Comparison of ENCODE assay signal across 8 cellular contexts in the genomic region with DNA sequence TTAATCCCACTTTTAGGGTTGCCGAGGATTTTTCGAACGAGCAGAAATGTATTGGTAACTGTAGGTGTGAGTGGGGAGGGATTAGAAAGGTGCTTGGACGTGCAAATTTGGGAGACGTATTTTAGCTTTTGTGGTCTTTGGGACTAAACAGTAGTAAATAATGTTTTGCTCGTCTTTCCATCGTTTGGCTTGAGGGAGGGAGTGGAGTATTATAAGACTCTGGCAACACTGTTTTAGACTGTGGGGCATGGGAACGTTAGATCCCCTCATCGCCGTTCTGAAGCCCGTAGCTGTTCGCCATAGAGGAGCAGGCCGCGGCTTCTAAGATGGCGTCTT. TPM values are rescaled to one million over a fixed set of nuclear protein-coding genes. Genes with fewer than 3 reads are reported as not detected.
DNase-seq lines count a peak whose midpoint lies in the region; ATAC-seq and TF ChIP-seq lines count a peak whose summit lies in the region.

No MANE protein-coding gene starts in this region.

- H3K23ac ChIP-seq in IMR-90 (ENCODE audit: low read depth, low read length) = peak overlapping the region; percentile 100

- peak overlapping the region; percentile 99 for H3K27ac ChIP-seq in ACC112 (ENCODE audit: low read depth, low read length)
- peak overlapping the region; percentile 100 for H3K27ac ChIP-seq in IMR-90 (ENCODE audit: insufficient read depth, low read length)

- WGBS in IMR-90 (ENCODE audit: extremely low coverage in 2 of 2, insufficient read length in 1 of 2), 2 experiments = 0% methylated on average over 4 of the region's 15 CpGs; no CpG with 5 or more reads in 1 of the 2 experiments

- POLR2A ChIA-PET in IMR-90 (lab: Charles Lee; ENCODE audit: unreplicated experiment) = interaction anchor here (0.5 to 2.3 kb wide), 11 partner anchors 10 to 776 kb away, joined by 4 to 27 read pairs (median 5); partner anchors contain the start of genes HLA-DMA and HLA-DMB

- H4K8ac ChIP-seq in IMR-90 (ENCODE audit: low read depth in 2 of 2, low read length in 2 of 2) = peak overlapping the region; percentile 99 to 100

- H3K56ac ChIP-seq in IMR-90 (ENCODE audit: extremely low read depth, insufficient read depth, low read length) = peak overlapping the region; percentile 100

- 0 out of 2 replicates have a peak, but pooled peaks have one; percentile 9 for TF ChIP-seq POLR2A in IMR-90 (IDR thresholded peaks at IDR 0.05; ENCODE audit: low read depth, low read length)

- H3K4me3 ChIP-seq in ACC112 (ENCODE audit: low read depth, low read length) (peak overlapping the region; percentile 87), IMR-90 (ENCODE audit: insufficient read depth, low read depth, low read length) (peak overlapping the region; percentile 59), cardiac fibroblast (replicated peaks in 1 of 2; ENCODE audit: low read depth in 2 of 2, low read length in 2 of 2) (peak overlapping the region; percentile 78 to 82), mucosa of stomach (ENCODE audit: low read length) (peak overlapping the region; percentile 77)

- H3K9me3 ChIP-seq in IMR-90 (ENCODE audit: control insufficient read depth, insufficient read depth, low read length) = no peaks in the 10 kb centered on the region
- H3K9me3 ChIP-seq in mucosa of stomach (ENCODE audit: control insufficient read depth, low read length) = no peaks in the 10 kb centered on the region

- peaks cover 79% of the 10 kb centered on the region for H3K79me2 ChIP-seq in ACC112 (ENCODE audit: control insufficient read depth, insufficient read depth, low read length, unreplicated experiment)

- peak overlapping the region; percentile 94 for H4K5ac ChIP-seq in IMR-90 (ENCODE audit: low read depth, low read length)

- ATAC-seq in IMR-90 (ENCODE audit: low read depth) = no peak

- H2BK15ac ChIP-seq in IMR-90 (ENCODE audit: low read depth, low read length) = peak overlapping the region; percentile 93

- dilution Hi-C loops in IMR-90 (cut with HindIII; ENCODE audit: low sequenced_read_pairs, unreplicated experiment) = no loop called here

- H3K27me3 ChIP-seq in ACC112 (ENCODE audit: insufficient read depth, low read length) (no peaks in the 10 kb centered on the region), IMR-90 (ENCODE audit: control insufficient read depth, insufficient read depth, low read length) (no peaks in the 10 kb centered on the region), mucosa of stomach (ENCODE audit: control insufficient read depth, insufficient read depth, low read length) (no peaks in the 10 kb centered on the region)

- H4K20me1 ChIP-seq in IMR-90 (ENCODE audit: insufficient read depth, low read length) = peaks cover 46% of the 10 kb centered on the region

- DNase-seq in IMR-90 (no peak), cardiac fibroblast (ENCODE audit: low read depth in 2 of 2) (no peak), DMS153 (lab: John Stamatoyannopoulos, UW) (no peak), KG1 (lab: John Stamatoyannopoulos, UW) (no peak)
- no peak for DNase-seq in stimulated activated naive CD4-positive, alpha-beta T cell (lab: John Stamatoyannopoulos, UW)
- DNase-seq in stimulated activated CD4-positive, alpha-beta T cell treated with anti-CD3 and anti-CD28 coated beads, Interleukin-1b, Interleukin-23, amount 100 ng/mL, for 48 hours = no peak

- no peak for TF ChIP-seq RAD21 in IMR-90 (IDR thresholded peaks at IDR 0.05; ENCODE audit: low read length)

- peak overlapping the region; percentile 92 for H2BK120ac ChIP-seq in IMR-90 (ENCODE audit: low read depth, low read length)

- H3K36me3 ChIP-seq in ACC112 (ENCODE audit: insufficient read depth, low read length) = peaks cover 41% of the 10 kb centered on the region
- peaks cover 27% of the 10 kb centered on the region for H3K36me3 ChIP-seq in IMR-90 (ENCODE audit: control insufficient read depth, insufficient read depth, low read length)
- peaks cover 25% of the 10 kb centered on the region for H3K36me3 ChIP-seq in mucosa of stomach (ENCODE audit: control insufficient read depth, insufficient read depth, low read length)

- H3K18ac ChIP-seq in IMR-90 (ENCODE audit: low read depth, low read length) = peak overlapping the region; percentile 94

- H2BK20ac ChIP-seq in IMR-90 (ENCODE audit: low read depth, low read length) = peak overlapping the region; percentile 60; the same call in 1 of the 2 replicates

- peak overlapping the region; percentile 100 for H2AK9ac ChIP-seq in IMR-90 (replicated peaks; ENCODE audit: low read depth, low read length, poor library complexity)

- peaks cover 11 to 48% of the 10 kb centered on the region in 2 experiments for H3K79me1 ChIP-seq in IMR-90 (ENCODE audit: low read depth in 1 of 2, low read length in 2 of 2)

- H2AFZ ChIP-seq in ACC112 (ENCODE audit: low read length, unreplicated experiment) = no peak overlapping the region
- peak overlapping the region; percentile 77 for H2AFZ ChIP-seq in IMR-90 (replicated peaks; ENCODE audit: low read length, poor library complexity)

- CTCF ChIA-PET in IMR-90 (lab: Yijun Ruan, JAX) = interaction anchor here (0.7 to 2.8 kb wide), 6 partner anchors 8 to 43 kb away, joined by 3 to 18 read pairs (median 4); partner anchors contain the start of gene HLA-DMA

- H2BK5ac ChIP-seq in IMR-90 (ENCODE audit: low read depth, low read length, poor library complexity, severe bottlenecking) = peak overlapping the region; percentile 98

- peak overlapping the region; percentile 100 for H4K91ac ChIP-seq in IMR-90 (ENCODE audit: insufficient read depth, low read depth, low read length)

- H3K4me1 ChIP-seq in ACC112 (ENCODE audit: control insufficient read depth, insufficient read depth, low read length, unreplicated experiment) (peaks cover 22% of the 10 kb centered on the region), IMR-90 (ENCODE audit: control insufficient read depth, insufficient read depth, low read length) (peaks cover 5% of the 10 kb centered on the region), mucosa of stomach (ENCODE audit: control insufficient read depth, insufficient read depth, low read length) (peaks cover 30% of the 10 kb centered on the region)

- TF ChIP-seq CTCF in IMR-90 (conservative IDR thresholded peaks at IDR 0.05; ENCODE audit: low read depth, low read length) (no peak), cardiac fibroblast (IDR thresholded peaks at IDR 0.05; ENCODE audit: low read depth, low read length) (no peak)

- H3K9me1 ChIP-seq in IMR-90 (ENCODE audit: insufficient read depth, low read length) = no peaks in the 10 kb centered on the region; the same call in 1 of the 2 replicates

- in situ Hi-C loops in IMR-90 (cut with MboI; ENCODE audit: low sequenced_read_pairs) = loop anchor here (5.0 to 25.0 kb wide), 2 partner anchors 79 to 784 kb away; partner anchors contain the start of genes AGER, AGPAT1, GPSM3 and PBX2

- H3K4me2 ChIP-seq in IMR-90 (ENCODE audit: low read depth, low read length) = peak overlapping the region; percentile 76

- no TSS peak for BruUV-seq in IMR-90 (replicated peaks; lab: Mats Ljungman, UMichigan)

- H3K9ac ChIP-seq in IMR-90 (ENCODE audit: low read depth, low read length) (peak overlapping the region; percentile 99), mucosa of stomach (ENCODE audit: low read length) (peak overlapping the region; percentile 99)

- H3K4ac ChIP-seq in IMR-90 (ENCODE audit: low read depth, low read length) = peak overlapping the region; percentile 100

- H3K14ac ChIP-seq in IMR-90 (replicated peaks; ENCODE audit: low read depth, low read length) = peak overlapping the region; percentile 100

- intact Hi-C loops in IMR-90 (cut with micrococcal nuclease) = loop anchor here (2.0 to 5.0 kb wide), 2 partner anchors 278 to 784 kb away; no protein-coding TSS in a partner anchor

- H2AK5ac ChIP-seq in IMR-90 (ENCODE audit: low read depth, low read length) = peak overlapping the region; percentile 99

TF ChIP-seq in IMR-90, 13 proteins besides CTCF, POLR2A, EP300 and RAD21:
- TF ChIP-seq ELK1 (IDR thresholded peaks at IDR 0.05; ENCODE audit: borderline replicate concordance, low read depth, low read length) (no peak), FOS (IDR thresholded peaks at IDR 0.05; ENCODE audit: low read depth, low read length) (no peak), NFE2L2 (IDR thresholded peaks at IDR 0.05; ENCODE audit: low read depth, low read length) (no peak), RFX5 (IDR thresholded peaks at IDR 0.05; ENCODE audit: low read depth, low read length) (no peak), CHD1 (IDR thresholded peaks at IDR 0.05; ENCODE audit: low read depth, low read length) (peak; percentile 70), MXI1 (IDR thresholded peaks at IDR 0.05; ENCODE audit: borderline replicate concordance, low read depth, low read length) (no peak)

RNA-seq across cellular contexts. Expression of gene BRD2, which starts 2.8 kb away (rescaled TPM):
- total RNA-seq in IMR-90 (2012; rRNA removed) = 75.8 and 99.5 TPM in 2 replicates
- 140 and 144 TPM in 2 replicates for polyA plus RNA-seq in IMR-90 (2012; rRNA removed)
- polyA plus RNA-seq in IMR-90 (2012; cell fraction: cytosol; rRNA removed) = 50.6 and 64.6 TPM in 2 replicates
- 171 and 486 TPM in 2 replicates for polyA plus RNA-seq in IMR-90 (2012; cell fraction: nucleus; rRNA removed; ENCODE audit: low replicate concordance)

RNA-seq across cellular contexts. Expression of gene HLA-DMA, which starts 18.3 kb away (rescaled TPM):
- 1.7 and 2.3 TPM in 2 replicates for total RNA-seq in IMR-90 (2012; rRNA removed)
- 8.3 and 8.4 TPM in 2 replicates for polyA plus RNA-seq in IMR-90 (2012; rRNA removed)
- polyA plus RNA-seq in IMR-90 (2012; cell fraction: cytosol; rRNA removed) = 9.0 and 11.0 TPM in 2 replicates
- 11.8 and 23.1 TPM in 2 replicates for polyA plus RNA-seq in IMR-90 (2012; cell fraction: nucleus; rRNA removed; ENCODE audit: low replicate concordance)

RNA-seq across cellular contexts. Expression of gene HLA-DMB, which starts 30.4 kb away (rescaled TPM):
- total RNA-seq in IMR-90 (2012; rRNA removed) = 0.18 and 0.28 TPM in 2 replicates
- polyA plus RNA-seq in IMR-90 (2012; rRNA removed) = 0.19 and 0.20 TPM in 2 replicates
- polyA plus RNA-seq in IMR-90 (2012; cell fraction: cytosol; rRNA removed) = 0.10 and 0.18 TPM in 2 replicates
- polyA plus RNA-seq in IMR-90 (2012; cell fraction: nucleus; rRNA removed; ENCODE audit: low replicate concordance) = 0.14 and 0.15 TPM in 2 replicates

RNA-seq across cellular contexts. Expression of gene HLA-DOA, which starts 38.2 kb away (rescaled TPM):
- not detected in 2 replicates for total RNA-seq in IMR-90 (2012; rRNA removed)
- not detected in 2 replicates for polyA plus RNA-seq in IMR-90 (2012; rRNA removed)
- polyA plus RNA-seq in IMR-90 (2012; cell fraction: cytosol; rRNA removed) = not detected in 2 replicates
- not detected in 2 replicates for polyA plus RNA-seq in IMR-90 (2012; cell fraction: nucleus; rRNA removed; ENCODE audit: low replicate concordance)
